In genomic region chr14:90502760-90503159, GRCh38 we compare ENCODE assay signal across 1 cellular context.
TF ChIP-seq lines count a peak whose summit lies in the region.

No MANE protein-coding gene starts in this region.

TF ChIP-seq in GM23338, 12 proteins besides CTCF, POLR2A, EP300 and RAD21 (continued from another document):
- TF ChIP-seq, protein P1, sequence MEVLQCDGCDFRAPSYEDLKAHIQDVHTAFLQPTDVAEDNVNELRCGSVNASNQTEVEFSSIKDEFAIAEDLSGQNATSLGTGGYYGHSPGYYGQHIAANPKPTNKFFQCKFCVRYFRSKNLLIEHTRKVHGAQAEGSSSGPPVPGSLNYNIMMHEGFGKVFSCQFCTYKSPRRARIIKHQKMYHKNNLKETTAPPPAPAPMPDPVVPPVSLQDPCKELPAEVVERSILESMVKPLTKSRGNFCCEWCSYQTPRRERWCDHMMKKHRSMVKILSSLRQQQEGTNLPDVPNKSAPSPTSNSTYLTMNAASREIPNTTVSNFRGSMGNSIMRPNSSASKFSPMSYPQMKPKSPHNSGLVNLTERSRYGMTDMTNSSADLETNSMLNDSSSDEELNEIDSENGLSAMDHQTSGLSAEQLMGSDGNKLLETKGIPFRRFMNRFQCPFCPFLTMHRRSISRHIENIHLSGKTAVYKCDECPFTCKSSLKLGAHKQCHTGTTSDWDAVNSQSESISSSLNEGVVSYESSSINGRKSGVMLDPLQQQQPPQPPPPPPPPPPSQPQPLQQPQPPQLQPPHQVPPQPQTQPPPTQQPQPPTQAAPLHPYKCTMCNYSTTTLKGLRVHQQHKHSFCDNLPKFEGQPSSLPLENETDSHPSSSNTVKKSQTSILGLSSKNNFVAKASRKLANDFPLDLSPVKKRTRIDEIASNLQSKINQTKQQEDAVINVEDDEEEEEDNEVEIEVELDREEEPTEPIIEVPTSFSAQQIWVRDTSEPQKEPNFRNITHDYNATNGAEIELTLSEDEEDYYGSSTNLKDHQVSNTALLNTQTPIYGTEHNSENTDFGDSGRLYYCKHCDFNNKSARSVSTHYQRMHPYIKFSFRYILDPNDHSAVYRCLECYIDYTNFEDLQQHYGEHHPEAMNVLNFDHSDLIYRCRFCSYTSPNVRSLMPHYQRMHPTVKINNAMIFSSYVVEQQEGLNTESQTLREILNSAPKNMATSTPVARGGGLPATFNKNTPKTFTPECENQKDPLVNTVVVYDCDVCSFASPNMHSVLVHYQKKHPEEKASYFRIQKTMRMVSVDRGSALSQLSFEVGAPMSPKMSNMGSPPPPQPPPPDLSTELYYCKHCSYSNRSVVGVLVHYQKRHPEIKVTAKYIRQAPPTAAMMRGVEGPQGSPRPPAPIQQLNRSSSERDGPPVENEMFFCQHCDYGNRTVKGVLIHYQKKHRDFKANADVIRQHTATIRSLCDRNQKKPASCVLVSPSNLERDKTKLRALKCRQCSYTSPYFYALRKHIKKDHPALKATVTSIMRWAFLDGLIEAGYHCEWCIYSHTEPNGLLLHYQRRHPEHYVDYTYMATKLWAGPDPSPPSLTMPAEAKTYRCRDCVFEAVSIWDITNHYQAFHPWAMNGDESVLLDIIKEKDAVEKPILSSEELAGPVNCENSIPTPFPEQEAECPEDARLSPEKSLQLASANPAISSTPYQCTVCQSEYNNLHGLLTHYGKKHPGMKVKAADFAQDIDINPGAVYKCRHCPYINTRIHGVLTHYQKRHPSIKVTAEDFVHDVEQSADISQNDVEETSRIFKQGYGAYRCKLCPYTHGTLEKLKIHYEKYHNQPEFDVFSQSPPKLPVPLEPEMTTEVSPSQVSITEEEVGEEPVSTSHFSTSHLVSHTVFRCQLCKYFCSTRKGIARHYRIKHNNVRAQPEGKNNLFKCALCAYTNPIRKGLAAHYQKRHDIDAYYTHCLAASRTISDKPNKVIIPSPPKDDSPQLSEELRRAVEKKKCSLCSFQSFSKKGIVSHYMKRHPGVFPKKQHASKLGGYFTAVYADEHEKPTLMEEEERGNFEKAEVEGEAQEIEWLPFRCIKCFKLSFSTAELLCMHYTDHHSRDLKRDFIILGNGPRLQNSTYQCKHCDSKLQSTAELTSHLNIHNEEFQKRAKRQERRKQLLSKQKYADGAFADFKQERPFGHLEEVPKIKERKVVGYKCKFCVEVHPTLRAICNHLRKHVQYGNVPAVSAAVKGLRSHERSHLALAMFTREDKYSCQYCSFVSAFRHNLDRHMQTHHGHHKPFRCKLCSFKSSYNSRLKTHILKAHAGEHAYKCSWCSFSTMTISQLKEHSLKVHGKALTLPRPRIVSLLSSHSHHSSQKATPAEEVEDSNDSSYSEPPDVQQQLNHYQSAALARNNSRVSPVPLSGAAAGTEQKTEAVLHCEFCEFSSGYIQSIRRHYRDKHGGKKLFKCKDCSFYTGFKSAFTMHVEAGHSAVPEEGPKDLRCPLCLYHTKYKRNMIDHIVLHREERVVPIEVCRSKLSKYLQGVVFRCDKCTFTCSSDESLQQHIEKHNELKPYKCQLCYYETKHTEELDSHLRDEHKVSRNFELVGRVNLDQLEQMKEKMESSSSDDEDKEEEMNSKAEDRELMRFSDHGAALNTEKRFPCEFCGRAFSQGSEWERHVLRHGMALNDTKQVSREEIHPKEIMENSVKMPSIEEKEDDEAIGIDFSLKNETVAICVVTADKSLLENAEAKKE (CRISPR knock-in tag; IDR thresholded peaks at IDR 0.05): no peak
- TF ChIP-seq POLR2AphosphoS5 (IDR thresholded peaks at IDR 0.05; ENCODE audit: low read depth) (no peak), REST (IDR thresholded peaks at IDR 0.05; ENCODE audit: unreplicated experiment) (no peak), STAT1 (IDR thresholded peaks at IDR 0.05; ENCODE audit: unreplicated experiment) (no peak), EZH2 (IDR thresholded peaks at IDR 0.05; ENCODE audit: low read depth, unreplicated experiment) (no peak)
